Comparison of ENCODE assay signal across 25 cellular contexts in genomic region chr4:70746179-70746839, GRCh38. TPM values are rescaled to one million over a fixed set of nuclear protein-coding genes. Genes with fewer than 3 reads are reported as not detected.
A peak's percentile ranks its signal among the peaks of the same experiment; 100 is the strongest.
DNase-seq lines count a peak whose midpoint lies in the region; ATAC-seq, FAIRE-seq and TF ChIP-seq lines count a peak whose summit lies in the region.
"Had no signal": no experiment of that assay in that cellular context is flagged by ENCODE, and none has a peak within 500 bp of the region (broad histone marks: within the 10 kb centered on the region; RNA-seq: fewer than 3 reads in every experiment).

No MANE protein-coding gene starts in this region.

- 72 to 88% (median 84%) methylated on average over 4 to 9 of the region's 9 CpGs for WGBS in adrenal gland, 4 donors
- 90 to 94% methylated on average over 9 of the region's 9 CpGs for WGBS in pancreas, 2 donors
- WGBS in esophagus muscularis mucosa = 96% methylated on average over 9 of the region's 9 CpGs

- H3K4me1 ChIP-seq in adrenal gland (replicated peaks in 1 of 2) (peaks cover 26 to 45% of the 10 kb centered on the region in 2 donors), pancreas (no peaks in the 10 kb centered on the region), esophagus muscularis mucosa (peaks cover 3 to 18% (median 9%) of the 10 kb centered on the region in 4 donors)
- H3K4me1 ChIP-seq: prostate gland had no signal

- peak overlapping the region in 3 of 5 donors; percentile 16 to 38 (median 36) for H3K27ac ChIP-seq in adrenal gland
- H3K27ac ChIP-seq in pancreas = no peak overlapping the region
- no peak overlapping the region for H3K27ac ChIP-seq in esophagus muscularis mucosa (replicated peaks in 1 of 4)
- H3K27ac ChIP-seq: dorsolateral prefrontal cortex, prostate gland, VCaP had no signal

- in situ Hi-C loops in Caki2 (cut with HindIII; ENCODE audit: low pct_unique_long_range_greater_than_20kb, low sequenced_read_pairs) = no loop called here

- no peak overlapping the region for H3K4me3 ChIP-seq in adrenal gland
- no peak overlapping the region for H3K4me3 ChIP-seq in fibroblast of pulmonary artery (replicated peaks; ENCODE audit: low read depth, low read length)
- H3K4me3 ChIP-seq in pancreas = no peak overlapping the region
- H3K4me3 ChIP-seq in esophagus muscularis mucosa = no peak overlapping the region
- H3K4me3 ChIP-seq: dorsolateral prefrontal cortex, prostate gland had no signal

- no peak for TF ChIP-seq CTCF in adrenal gland (IDR thresholded peaks at IDR 0.05)
- no peak for TF ChIP-seq CTCF in fibroblast of pulmonary artery (IDR thresholded peaks at IDR 0.05; ENCODE audit: low read length, missing control alignments)
- no peak for TF ChIP-seq CTCF in pancreas (IDR thresholded peaks at IDR 0.05)
- TF ChIP-seq CTCF in esophagus muscularis mucosa (IDR thresholded peaks at IDR 0.05) = no peak

- H3K36me3 ChIP-seq in adrenal gland (replicated peaks in 1 of 2) (no peaks in the 10 kb centered on the region), pancreas (no peaks in the 10 kb centered on the region), esophagus muscularis mucosa (peaks cover 0 to 15% (median 0%) of the 10 kb centered on the region in 4 donors)
- H3K36me3 ChIP-seq: prostate gland had no signal

- H3K27me3 ChIP-seq in adrenal gland (no peaks in the 10 kb centered on the region), pancreas (no peaks in the 10 kb centered on the region), esophagus muscularis mucosa (no peaks in the 10 kb centered on the region)
- H3K27me3 ChIP-seq: dorsolateral prefrontal cortex had no signal

- peak in 3 of 4 donors; percentile 29 to 65 (median 49) for ATAC-seq in pancreas
- ATAC-seq: naive thymus-derived CD8-positive, alpha-beta T cell had no signal

- TF ChIP-seq EP300 in esophagus muscularis mucosa (IDR thresholded peaks at IDR 0.05) = no peak

- TF ChIP-seq POLR2A in adrenal gland (IDR thresholded peaks at IDR 0.05) (no peak), esophagus muscularis mucosa (IDR thresholded peaks at IDR 0.05; ENCODE audit: low read depth) (no peak)

- FAIRE-seq in pancreas (lab: Jason Lieb, UNC) = no peak
- FAIRE-seq: H54 had no signal

- H3K9me3 ChIP-seq in adrenal gland (replicated peaks in 1 of 3) = no peaks in the 10 kb centered on the region
- no peaks in the 10 kb centered on the region for H3K9me3 ChIP-seq in pancreas
- no peaks in the 10 kb centered on the region for H3K9me3 ChIP-seq in esophagus muscularis mucosa
- H3K9me3 ChIP-seq: prostate gland had no signal

- peak; percentile 55 for DNase-seq in Caki2 (ENCODE audit: low read depth)
- peak in 5 of 7 donors; percentile 29 to 74 (median 56) for DNase-seq in adrenal gland
- peak; percentile 82 for DNase-seq in fibroblast of pulmonary artery (ENCODE audit: low read depth)
- DNase-seq in pancreas = no peak
- no peak for DNase-seq in NCI-H1092 treated with DMSO at 0.1 percent for 48 hours (lab: John Stamatoyannopoulos, UW)
- no peak for DNase-seq in esophagus muscularis mucosa (ENCODE audit: extremely low spot score)
- DNase-seq in stimulated activated CD4-positive, alpha-beta T cell treated with anti-CD3 and anti-CD28 coated beads, Interleukin-15, amount 100 ng/mL, for 24 hours = no peak
- no peak for DNase-seq in cortex of kidney (lab: John Stamatoyannopoulos, UW)
- DNase-seq: ACHN; activated CD4-positive, alpha-beta memory T cell treated with anti-CD3 and anti-CD28 coated beads, Interleukin-2, amount 10 ng/mL, durations not matched to agents 7 days and 5 days; activated naive CD4-positive, alpha-beta T cell treated with anti-CD3 and anti-CD28 coated beads, Interleukin-2, amount 10 ng/mL, durations not matched to agents 7 days and 5 days; activated T-cell treated with anti-CD3 and anti-CD28 coated beads, Interleukin-2, amount 50 U/mL, for 1 hour; CD4-positive, CD25-positive, alpha-beta regulatory T cell; dorsolateral prefrontal cortex; islet precursor cell; KBM-7; naive thymus-derived CD8-positive, alpha-beta T cell; NCI-H1092; NCI-H2107; NCI-H524 treated with DMSO at 0.1 percent for 48 hours; SHP77 treated with DMSO at 0.1 percent for 48 hours; stimulated activated CD4-positive, alpha-beta T cell treated with anti-CD3 and anti-CD28 coated beads, Interleukin-12 subunit alpha, Interleukin-12 subunit beta, amount 100 ng/mL, for 4 hours had no signal

- intact Hi-C loops in adrenal gland (cut with DNase I) (no loop called here), pancreas (cut with DNase I) (no loop called here), esophagus muscularis mucosa (cut with DNase I) (no loop called here)

RNA-seq across cellular contexts. Expression of gene RUFY3, which starts 24.5 kb away (rescaled TPM):
- 18.2 and 42.9 TPM in 2 replicates for total RNA-seq in Caki2 (2014; rRNA removed; shearing (Covaris generic); ENCODE audit: low replicate concordance)
- 100 to 1,000 TPM in 1 of 8 donors, 10 to 100 TPM in 7; 41.8 to 116 (median 85.4) TPM for total RNA-seq in adrenal gland
- 100 to 1,000 TPM in 1 of 3 donors, 10 to 100 TPM in 2; 44.8 to 118 (median 67.7) TPM for polyA plus RNA-seq in adrenal gland
- 10 to 100 TPM; 18.3 to 42.1 (median 19.8) TPM for total RNA-seq in pancreas
- 10 to 100 TPM; 23.2 to 31.8 TPM for polyA plus RNA-seq in pancreas
- 10 to 100 TPM; 30.5 to 51.9 (median 33.2) TPM for total RNA-seq in esophagus muscularis mucosa

RNA-seq across cellular contexts. Expression of gene UTP3, which starts 58.0 kb away (rescaled TPM):
- 9.5 and 10.9 TPM in 2 replicates for total RNA-seq in Caki2 (2014; rRNA removed; shearing (Covaris generic); ENCODE audit: low replicate concordance)
- total RNA-seq in adrenal gland (10 to 100 TPM; 14.9 to 39.3 (median 27.9) TPM), pancreas (10 to 100 TPM in 3 of 6 donors, 1 to 10 TPM in 3; 6.5 to 12.2 (median 9.6) TPM), esophagus muscularis mucosa (10 to 100 TPM; 19.9 to 31.3 (median 21.8) TPM)
- polyA plus RNA-seq in adrenal gland (10 to 100 TPM; 31.9 to 51.1 (median 34.0) TPM), pancreas (10 to 100 TPM; 10.6 to 15.4 TPM)

Comparison
In these comparisons a context has a peak if more than half of its experiments do, and no peak if none do; other contexts are left out.
1. DNase-seq: peak in Caki2 (single experiment), adrenal gland (5 of 7) and fibroblast of pulmonary artery (single experiment); none in pancreas (0 of 6), NCI-H1092 treated with DMSO at 0.1 percent for 48 hours (single experiment), esophagus muscularis mucosa (single experiment), stimulated activated CD4-positive, alpha-beta T cell treated with anti-CD3 and anti-CD28 coated beads, Interleukin-15, amount 100 ng/mL, for 24 hours (single experiment) and cortex of kidney (single experiment).
2. H3K27ac ChIP-seq: peak in adrenal gland (3 of 5); none in pancreas (0 of 4) and esophagus muscularis mucosa (0 of 4).